21 cellular contexts compared by ENCODE assay signal in the genomic region with DNA sequence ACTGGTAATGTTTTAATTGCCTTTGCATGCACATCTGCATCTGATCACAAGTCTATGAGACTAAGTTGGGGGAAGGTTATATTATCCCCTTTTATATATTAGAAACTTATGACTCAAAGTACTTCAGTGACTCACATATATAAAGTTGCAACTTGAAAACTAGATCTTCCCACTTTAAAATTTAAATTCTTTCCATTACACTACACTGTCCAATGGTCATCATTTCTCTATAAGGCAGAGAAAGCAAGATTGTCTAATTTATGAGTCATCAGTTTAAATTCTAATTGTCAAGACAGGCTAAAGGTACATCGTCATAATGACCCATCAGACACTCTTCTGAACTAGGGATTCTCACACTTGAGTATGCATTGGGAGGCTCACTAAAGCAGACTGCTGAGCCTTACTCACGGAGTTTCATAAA. TPM values are rescaled to one million over a fixed set of nuclear protein-coding genes. Genes with fewer than 3 reads are reported as not detected.
DNase-seq lines count a peak whose midpoint lies in the region; ATAC-seq, FAIRE-seq and TF ChIP-seq lines count a peak whose summit lies in the region.
"Had no signal": no experiment of that assay in that cellular context is flagged by ENCODE, and none has a peak within 500 bp of the region (broad histone marks: within the 10 kb centered on the region; RNA-seq: fewer than 3 reads in every experiment).

No MANE protein-coding gene starts in this region.

- peak overlapping the region; percentile 18 for H3K9ac ChIP-seq in mesenchymal stem cell (ENCODE audit: low read length)

- H2BK5ac ChIP-seq in mesenchymal stem cell (ENCODE audit: low read depth, low read length, poor library complexity, severe bottlenecking): no peak overlapping the region

- no peak for FAIRE-seq in HTR-8/SVneo (lab: Jason Lieb, UNC)
- FAIRE-seq: GM12891, small intestine had no signal

- H3K36me3 Mint-ChIP-seq in type B pancreatic cell: no peaks in the 10 kb centered on the region
- H3K36me3 Mint-ChIP-seq: activated CD8-positive, alpha-beta memory T cell treated with anti-CD3 and anti-CD28 coated beads, Interleukin-2, amount 10 ng/mL, durations not matched to agents 7 days and 5 days; activated naive CD4-positive, alpha-beta T cell treated with anti-CD3 and anti-CD28 coated beads, Interleukin-2, amount 50 U/mL, for 24 hours; CD4-positive, CD25-positive, alpha-beta regulatory T cell had no signal

- H3K79me1 ChIP-seq in mesenchymal stem cell (replicated peaks; ENCODE audit: low read length, poor library complexity, severe bottlenecking): no peaks in the 10 kb centered on the region

- no peak overlapping the region for H3K23ac ChIP-seq in mesenchymal stem cell (ENCODE audit: low read length in 2 of 2)

- H2AFZ ChIP-seq in mesenchymal stem cell (ENCODE audit: low read depth, low read length) (no peak overlapping the region), hepatocyte (no peak overlapping the region)

- no peak overlapping the region for H4K91ac ChIP-seq in mesenchymal stem cell (ENCODE audit: low read length)

- H3K27ac Mint-ChIP-seq in type B pancreatic cell: no peak overlapping the region
- H3K27ac Mint-ChIP-seq: activated CD8-positive, alpha-beta memory T cell treated with anti-CD3 and anti-CD28 coated beads, Interleukin-2, amount 10 ng/mL, durations not matched to agents 7 days and 5 days; activated naive CD4-positive, alpha-beta T cell treated with anti-CD3 and anti-CD28 coated beads, Interleukin-2, amount 50 U/mL, for 24 hours; CD4-positive, CD25-positive, alpha-beta regulatory T cell; stimulated activated naive CD8-positive, alpha-beta T cell treated with anti-CD3 and anti-CD28 coated beads, Interleukin-15, Interleukin-2, amounts not matched to agents 100 ng/mL and 50 ng/mL, for 24 hours had no signal

- H3K14ac ChIP-seq in mesenchymal stem cell (ENCODE audit: low read length in 2 of 2): no peak overlapping the region

- no peaks in the 10 kb centered on the region for H3K9me3 Mint-ChIP-seq in type B pancreatic cell
- H3K9me3 Mint-ChIP-seq: activated naive CD4-positive, alpha-beta T cell treated with anti-CD3 and anti-CD28 coated beads, Interleukin-2, amount 50 U/mL, for 24 hours; CD4-positive, CD25-positive, alpha-beta regulatory T cell; stimulated activated naive CD8-positive, alpha-beta T cell treated with anti-CD3 and anti-CD28 coated beads, Interleukin-15, Interleukin-2, amounts not matched to agents 100 ng/mL and 50 ng/mL, for 24 hours had no signal

- in situ Hi-C loops in brain microvascular endothelial cell (cut with HindIII; ENCODE audit: low pct_ligation_motif_present, low sequenced_read_pairs): no loop called here

- H3K9me3 ChIP-seq in mesenchymal stem cell (ENCODE audit: control insufficient read depth, low read length) (no peaks in the 10 kb centered on the region), hepatocyte (ENCODE audit: low read depth) (no peaks in the 10 kb centered on the region)
- H3K9me3 ChIP-seq: heart right ventricle had no signal

- H3K4me1 ChIP-seq in mesenchymal stem cell (ENCODE audit: control insufficient read depth, insufficient read depth, low read depth, low read length): no peaks in the 10 kb centered on the region
- H3K4me1 ChIP-seq in hepatocyte (ENCODE audit: insufficient read depth): no peaks in the 10 kb centered on the region
- H3K4me1 ChIP-seq: heart right ventricle had no signal

- H3K18ac ChIP-seq in mesenchymal stem cell (ENCODE audit: low read depth in 1 of 2, low read length in 2 of 2): no peak overlapping the region

- no peaks in the 10 kb centered on the region for H3K4me1 Mint-ChIP-seq in type B pancreatic cell (ENCODE audit: unreplicated experiment)
- H3K4me1 Mint-ChIP-seq: activated CD8-positive, alpha-beta memory T cell treated with anti-CD3 and anti-CD28 coated beads, Interleukin-2, amount 10 ng/mL, durations not matched to agents 7 days and 5 days; activated naive CD4-positive, alpha-beta T cell treated with anti-CD3 and anti-CD28 coated beads, Interleukin-2, amount 50 U/mL, for 24 hours; CD4-positive, CD25-positive, alpha-beta regulatory T cell had no signal

- 71% methylated on average over 2 of the region's 2 CpGs for WGBS in mesenchymal stem cell
- WGBS in hepatocyte (ENCODE audit: low lambda C conversion rate, missing lambda C conversion rate): 84% methylated on average over 2 of the region's 2 CpGs

- no peaks in the 10 kb centered on the region for H3K27me3 Mint-ChIP-seq in type B pancreatic cell

- DNase-seq in ELR (ENCODE audit: low read depth) (peak; percentile 69), HTR-8/SVneo (ENCODE audit: insufficient read length, low spot score) (peak; percentile 28), brain microvascular endothelial cell (no peak), mesenchymal stem cell (peak; percentile 29), NCI-H1092 treated with DMSO at 0.1 percent for 48 hours (lab: John Stamatoyannopoulos, UW) (no peak), hepatocyte (ENCODE audit: low spot score) (no peak), type B pancreatic cell (ENCODE audit: extremely low spot score, unreplicated experiment) (no peak)
- DNase-seq: activated CD8-positive, alpha-beta memory T cell treated with anti-CD3 and anti-CD28 coated beads, Interleukin-2, amount 10 ng/mL, durations not matched to agents 7 days and 5 days; CD4-positive, CD25-positive, alpha-beta regulatory T cell; heart right ventricle; NCI-H187 treated with DMSO at 0.1 percent for 48 hours; NCI-H524 treated with DMSO at 0.1 percent for 48 hours; small intestine had no signal

- H3K27me3 ChIP-seq in brain microvascular endothelial cell (replicated peaks) (no peaks in the 10 kb centered on the region), mesenchymal stem cell (ENCODE audit: control insufficient read depth in 1 of 2, insufficient read depth in 1 of 2, low read length in 2 of 2) (no peaks in the 10 kb centered on the region), hepatocyte (no peaks in the 10 kb centered on the region)

- no peaks in the 10 kb centered on the region for H3K36me3 ChIP-seq in brain microvascular endothelial cell (replicated peaks)
- H3K36me3 ChIP-seq in mesenchymal stem cell (ENCODE audit: control insufficient read depth in 1 of 2, insufficient read depth in 2 of 2, low read depth in 1 of 2, low read length in 2 of 2): no peaks in the 10 kb centered on the region
- no peaks in the 10 kb centered on the region for H3K36me3 ChIP-seq in hepatocyte (replicated peaks; ENCODE audit: insufficient read depth, low read depth)
- H3K36me3 ChIP-seq: heart right ventricle had no signal

- no peak overlapping the region for H2AK5ac ChIP-seq in mesenchymal stem cell (ENCODE audit: low read length, severe bottlenecking)

- H3K27ac ChIP-seq in brain microvascular endothelial cell: peak overlapping the region; percentile 87
- H3K27ac ChIP-seq in mesenchymal stem cell (ENCODE audit: low read length, poor library complexity, severe bottlenecking): no peak overlapping the region
- no peak overlapping the region for H3K27ac ChIP-seq in hepatocyte
- H3K27ac ChIP-seq: heart right ventricle had no signal

- H3K4me2 ChIP-seq in mesenchymal stem cell (ENCODE audit: low read length, poor library complexity, severe bottlenecking): no peak overlapping the region
- no peak overlapping the region for H3K4me2 ChIP-seq in hepatocyte

- no peak overlapping the region for H4K8ac ChIP-seq in mesenchymal stem cell (ENCODE audit: low read length)

- TF ChIP-seq CTCF in brain microvascular endothelial cell (IDR thresholded peaks at IDR 0.05; ENCODE audit: low read depth, low read length, missing control alignments) (no peak), hepatocyte (IDR thresholded peaks at IDR 0.05; ENCODE audit: poor library complexity) (no peak), type B pancreatic cell (conservative IDR thresholded peaks at IDR 0.05) (no peak)

- H2BK120ac ChIP-seq in mesenchymal stem cell (ENCODE audit: low read depth, low read length): no peak overlapping the region

- no peak for ATAC-seq in HG03378 (IDR thresholded peaks at IDR 0.05; ENCODE audit: unreplicated experiment)
- ATAC-seq: activated CD8-positive, alpha-beta memory T cell treated with anti-CD3 and anti-CD28 coated beads, Interleukin-2, amount 10 ng/mL, durations not matched to agents 7 days and 5 days; HCT116; heart right ventricle; Panc1 had no signal

- no peak overlapping the region for H3K4ac ChIP-seq in mesenchymal stem cell (ENCODE audit: low read depth in 1 of 2, low read length in 2 of 2)

- H4K20me1 ChIP-seq in hepatocyte (ENCODE audit: insufficient read depth, poor library complexity, severe bottlenecking): no peaks in the 10 kb centered on the region

- no peaks in the 10 kb centered on the region for H3K79me2 ChIP-seq in hepatocyte

- no peak overlapping the region for H3K4me3 Mint-ChIP-seq in type B pancreatic cell
- H3K4me3 Mint-ChIP-seq: activated CD8-positive, alpha-beta memory T cell treated with anti-CD3 and anti-CD28 coated beads, Interleukin-2, amount 10 ng/mL, durations not matched to agents 7 days and 5 days; activated naive CD4-positive, alpha-beta T cell treated with anti-CD3 and anti-CD28 coated beads, Interleukin-2, amount 50 U/mL, for 24 hours; CD4-positive, CD25-positive, alpha-beta regulatory T cell; stimulated activated naive CD8-positive, alpha-beta T cell treated with anti-CD3 and anti-CD28 coated beads, Interleukin-15, Interleukin-2, amounts not matched to agents 100 ng/mL and 50 ng/mL, for 24 hours had no signal

- H2BK15ac ChIP-seq in mesenchymal stem cell (ENCODE audit: low read depth, poor library complexity, severe bottlenecking): no peak overlapping the region

- no peak overlapping the region for H2BK12ac ChIP-seq in mesenchymal stem cell (ENCODE audit: low read length in 2 of 2)

- H3K4me3 ChIP-seq in brain microvascular endothelial cell (ENCODE audit: low read depth, low read length) (no peak overlapping the region), mesenchymal stem cell (ENCODE audit: insufficient read depth in 1 of 2, low read depth in 1 of 2, low read length in 2 of 2) (no peak overlapping the region), hepatocyte (no peak overlapping the region)
- H3K4me3 ChIP-seq: heart right ventricle had no signal

- no peaks in the 10 kb centered on the region for H3K9me2 ChIP-seq in hepatocyte (replicated peaks; ENCODE audit: insufficient read depth)

RNA-seq across cellular contexts. Expression of a gene that starts 37.9 kb away (rescaled TPM):
- polyA plus RNA-seq in mesenchymal stem cell (2013, experiment 1 of 2): 0.39 TPM
- polyA plus RNA-seq in mesenchymal stem cell (2013, experiment 2 of 2): 0.32 TPM
- total RNA-seq in hepatocyte (0.08 and 1.1 TPM in 2 replicates), type B pancreatic cell (ENCODE audit: low replicate concordance) (not detected in 2 replicates)
- 0.68 TPM in 1 of 2 replicates, not detected in the other for polyA plus RNA-seq in hepatocyte
- total RNA-seq: activated CD8-positive, alpha-beta memory T cell treated with anti-CD3 and anti-CD28 coated beads, Interleukin-2, amount 10 ng/mL, durations not matched to agents 7 days and 5 days; Daoy; kidney epithelial cell had no signal
- polyA plus RNA-seq: CD4-positive, CD25-positive, alpha-beta regulatory T cell had no signal

Comparison
In these comparisons a context has a peak if more than half of its experiments do, and no peak if none do; other contexts are left out.
1. DNase-seq: peak in ELR (single experiment), HTR-8/SVneo (single experiment) and mesenchymal stem cell (single experiment); none in brain microvascular endothelial cell (single experiment), NCI-H1092 treated with DMSO at 0.1 percent for 48 hours (single experiment), hepatocyte (single experiment) and type B pancreatic cell (single experiment).